Comparison of ENCODE assay signal across 1 cellular context in the genomic region with DNA sequence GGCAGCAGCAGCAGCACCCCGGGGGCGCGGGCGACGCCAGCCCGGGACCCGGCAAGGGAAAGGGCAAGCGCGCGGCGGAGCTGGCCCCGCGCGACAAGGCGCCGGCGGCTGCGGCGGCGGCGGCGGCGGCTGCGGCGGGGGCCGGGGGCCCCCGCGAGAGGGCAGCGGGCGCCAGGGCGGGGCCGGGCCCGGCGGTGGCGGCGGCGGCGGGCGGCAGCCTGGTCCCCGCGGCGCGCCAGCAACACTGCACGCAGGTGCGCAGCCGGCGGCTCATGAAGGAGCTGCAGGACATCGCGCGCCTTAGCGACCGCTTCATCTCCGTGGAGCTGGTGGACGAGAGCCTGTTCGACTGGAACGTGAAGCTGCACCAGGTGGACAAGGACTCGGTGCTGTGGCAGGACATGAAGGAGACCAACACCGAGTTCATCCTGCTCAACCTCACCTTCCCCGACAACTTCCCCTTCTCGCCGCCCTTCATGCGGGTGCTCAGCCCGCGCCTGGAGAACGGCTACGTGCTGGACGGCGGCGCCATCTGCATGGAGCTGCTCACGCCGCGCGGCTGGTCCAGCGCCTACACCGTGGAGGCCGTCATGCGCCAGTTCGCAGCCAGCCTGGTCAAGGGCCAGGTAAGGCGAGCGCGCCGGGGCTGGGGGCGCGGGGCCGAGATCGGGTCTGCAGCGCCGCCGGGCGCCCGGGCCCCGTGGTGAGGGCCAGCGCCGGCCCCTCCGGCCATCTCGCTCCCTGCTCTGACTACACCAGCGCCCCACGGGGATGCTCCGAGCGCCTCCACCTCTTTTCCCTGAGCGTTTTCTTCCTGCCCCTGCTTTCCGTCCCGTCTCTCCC.
TF ChIP-seq lines count a peak whose summit lies in the region.

A gene with protein sequence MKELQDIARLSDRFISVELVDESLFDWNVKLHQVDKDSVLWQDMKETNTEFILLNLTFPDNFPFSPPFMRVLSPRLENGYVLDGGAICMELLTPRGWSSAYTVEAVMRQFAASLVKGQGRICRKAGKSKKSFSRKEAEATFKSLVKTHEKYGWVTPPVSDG (plus strand): TSS at position 238 of the 843 bp plus-strand sequence. CDS start 35 bp downstream, at position 273.

TF ChIP-seq in GM12878, 131 proteins besides CTCF, POLR2A, EP300 and RAD21 (continued from another document):
- TF ChIP-seq, protein P1, sequence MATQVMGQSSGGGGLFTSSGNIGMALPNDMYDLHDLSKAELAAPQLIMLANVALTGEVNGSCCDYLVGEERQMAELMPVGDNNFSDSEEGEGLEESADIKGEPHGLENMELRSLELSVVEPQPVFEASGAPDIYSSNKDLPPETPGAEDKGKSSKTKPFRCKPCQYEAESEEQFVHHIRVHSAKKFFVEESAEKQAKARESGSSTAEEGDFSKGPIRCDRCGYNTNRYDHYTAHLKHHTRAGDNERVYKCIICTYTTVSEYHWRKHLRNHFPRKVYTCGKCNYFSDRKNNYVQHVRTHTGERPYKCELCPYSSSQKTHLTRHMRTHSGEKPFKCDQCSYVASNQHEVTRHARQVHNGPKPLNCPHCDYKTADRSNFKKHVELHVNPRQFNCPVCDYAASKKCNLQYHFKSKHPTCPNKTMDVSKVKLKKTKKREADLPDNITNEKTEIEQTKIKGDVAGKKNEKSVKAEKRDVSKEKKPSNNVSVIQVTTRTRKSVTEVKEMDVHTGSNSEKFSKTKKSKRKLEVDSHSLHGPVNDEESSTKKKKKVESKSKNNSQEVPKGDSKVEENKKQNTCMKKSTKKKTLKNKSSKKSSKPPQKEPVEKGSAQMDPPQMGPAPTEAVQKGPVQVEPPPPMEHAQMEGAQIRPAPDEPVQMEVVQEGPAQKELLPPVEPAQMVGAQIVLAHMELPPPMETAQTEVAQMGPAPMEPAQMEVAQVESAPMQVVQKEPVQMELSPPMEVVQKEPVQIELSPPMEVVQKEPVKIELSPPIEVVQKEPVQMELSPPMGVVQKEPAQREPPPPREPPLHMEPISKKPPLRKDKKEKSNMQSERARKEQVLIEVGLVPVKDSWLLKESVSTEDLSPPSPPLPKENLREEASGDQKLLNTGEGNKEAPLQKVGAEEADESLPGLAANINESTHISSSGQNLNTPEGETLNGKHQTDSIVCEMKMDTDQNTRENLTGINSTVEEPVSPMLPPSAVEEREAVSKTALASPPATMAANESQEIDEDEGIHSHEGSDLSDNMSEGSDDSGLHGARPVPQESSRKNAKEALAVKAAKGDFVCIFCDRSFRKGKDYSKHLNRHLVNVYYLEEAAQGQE (IDR thresholded peaks at IDR 0.05; ENCODE audit: low read depth, low read length), result no peak
- TF ChIP-seq, protein P2, sequence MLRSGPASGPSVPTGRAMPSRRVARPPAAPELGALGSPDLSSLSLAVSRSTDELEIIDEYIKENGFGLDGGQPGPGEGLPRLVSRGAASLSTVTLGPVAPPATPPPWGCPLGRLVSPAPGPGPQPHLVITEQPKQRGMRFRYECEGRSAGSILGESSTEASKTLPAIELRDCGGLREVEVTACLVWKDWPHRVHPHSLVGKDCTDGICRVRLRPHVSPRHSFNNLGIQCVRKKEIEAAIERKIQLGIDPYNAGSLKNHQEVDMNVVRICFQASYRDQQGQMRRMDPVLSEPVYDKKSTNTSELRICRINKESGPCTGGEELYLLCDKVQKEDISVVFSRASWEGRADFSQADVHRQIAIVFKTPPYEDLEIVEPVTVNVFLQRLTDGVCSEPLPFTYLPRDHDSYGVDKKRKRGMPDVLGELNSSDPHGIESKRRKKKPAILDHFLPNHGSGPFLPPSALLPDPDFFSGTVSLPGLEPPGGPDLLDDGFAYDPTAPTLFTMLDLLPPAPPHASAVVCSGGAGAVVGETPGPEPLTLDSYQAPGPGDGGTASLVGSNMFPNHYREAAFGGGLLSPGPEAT (IDR thresholded peaks at IDR 0.05; ENCODE audit: low read depth), result no peak
- no peak for TF ChIP-seq ZNF384 (IDR thresholded peaks at IDR 0.05; ENCODE audit: borderline replicate concordance, low read depth, low read length)
- TF ChIP-seq SP1 (IDR thresholded peaks at IDR 0.05; ENCODE audit: low read depth, low read length), result no peak
- TF ChIP-seq, protein P3, sequence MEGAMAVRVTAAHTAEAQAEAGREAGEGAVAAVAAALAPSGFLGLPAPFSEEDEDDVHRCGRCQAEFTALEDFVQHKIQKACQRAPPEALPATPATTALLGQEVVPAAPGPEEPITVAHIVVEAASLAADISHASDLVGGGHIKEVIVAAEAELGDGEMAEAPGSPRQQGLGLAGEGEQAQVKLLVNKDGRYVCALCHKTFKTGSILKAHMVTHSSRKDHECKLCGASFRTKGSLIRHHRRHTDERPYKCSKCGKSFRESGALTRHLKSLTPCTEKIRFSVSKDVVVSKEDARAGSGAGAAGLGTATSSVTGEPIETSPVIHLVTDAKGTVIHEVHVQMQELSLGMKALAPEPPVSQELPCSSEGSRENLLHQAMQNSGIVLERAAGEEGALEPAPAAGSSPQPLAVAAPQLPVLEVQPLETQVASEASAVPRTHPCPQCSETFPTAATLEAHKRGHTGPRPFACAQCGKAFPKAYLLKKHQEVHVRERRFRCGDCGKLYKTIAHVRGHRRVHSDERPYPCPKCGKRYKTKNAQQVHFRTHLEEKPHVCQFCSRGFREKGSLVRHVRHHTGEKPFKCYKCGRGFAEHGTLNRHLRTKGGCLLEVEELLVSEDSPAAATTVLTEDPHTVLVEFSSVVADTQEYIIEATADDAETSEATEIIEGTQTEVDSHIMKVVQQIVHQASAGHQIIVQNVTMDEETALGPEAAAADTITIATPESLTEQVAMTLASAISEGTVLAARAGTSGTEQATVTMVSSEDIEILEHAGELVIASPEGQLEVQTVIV (IDR thresholded peaks at IDR 0.05; ENCODE audit: borderline replicate concordance, partially characterized antibody), result no peak
- no peak for TF ChIP-seq TCF3 (IDR thresholded peaks at IDR 0.05; ENCODE audit: borderline replicate concordance, insufficient read depth, low read depth, low read length)
- TF ChIP-seq HDAC6 (IDR thresholded peaks at IDR 0.05; ENCODE audit: unreplicated experiment), result no peak
